Comparison of ENCODE assay signal across 21 cellular contexts in the genomic region with DNA sequence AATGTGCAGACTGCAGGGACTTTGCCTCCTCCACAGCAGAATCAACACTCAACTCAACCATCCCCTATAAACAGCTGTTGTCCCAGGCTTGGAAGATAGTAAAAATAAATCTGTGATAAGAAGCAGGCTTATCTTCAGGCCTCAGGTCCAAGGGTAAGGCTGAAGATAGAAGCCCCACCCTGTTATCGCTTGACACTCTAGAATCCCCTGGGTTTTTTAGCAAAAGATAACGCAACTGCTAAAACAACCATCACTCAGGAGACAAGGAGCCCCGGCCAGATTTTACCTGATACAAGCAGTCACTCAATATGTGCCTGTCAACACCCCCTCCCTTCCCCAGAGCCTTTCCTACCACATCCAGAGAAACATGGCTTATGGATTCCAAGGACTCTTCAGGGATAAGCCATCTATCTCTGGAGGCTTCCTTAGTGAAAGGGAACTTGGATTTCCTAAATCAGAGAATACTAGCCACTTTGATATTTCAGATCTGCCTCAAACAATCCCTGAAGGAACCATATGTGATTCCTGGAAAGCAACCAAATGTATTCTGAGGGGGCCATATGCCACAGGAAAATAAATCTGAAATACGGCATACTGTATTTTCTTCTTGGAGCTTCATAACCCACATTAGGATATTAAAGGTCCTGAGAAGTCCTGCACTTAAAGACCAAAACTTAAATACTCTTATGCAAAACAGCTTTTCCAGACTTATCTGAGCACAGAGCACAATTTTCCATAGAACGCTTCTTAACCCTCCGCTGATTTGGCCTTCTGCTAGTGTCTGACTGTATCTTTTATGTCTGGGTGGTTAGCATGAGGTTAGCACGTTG.
DNase-seq lines count a peak whose midpoint lies in the region; ATAC-seq, FAIRE-seq and TF ChIP-seq lines count a peak whose summit lies in the region.
"Had no signal": no experiment of that assay in that cellular context is flagged by ENCODE, and none has a peak within 500 bp of the region (broad histone marks: within the 10 kb centered on the region; RNA-seq: fewer than 3 reads in every experiment).

No MANE protein-coding gene starts in this region.

- DNase-seq in OCI-M1 (lab: John Stamatoyannopoulos, UW) (peak; percentile 75), cerebellar cortex (ENCODE audit: low spot score) (peak; percentile 70), small intestine (peak; percentile 31), D721Med (ENCODE audit: insufficient read length, low spot score) (no peak)
- DNase-seq: ACHN; Caco-2; CD4-positive, alpha-beta T cell; GDM1; GOT3; Kasumi-1; NCI-H1092; NCI-H1436; NCI-H2029; NCI-H526 treated with DMSO at 0.1 percent for 48 hours had no signal

- no peak for FAIRE-seq in small intestine (lab: Jason Lieb, UNC)
- no peak for FAIRE-seq in D721Med (lab: Jason Lieb, UNC)
- FAIRE-seq: GM18507 had no signal

- H3K4me1 ChIP-seq in HEK293 (ENCODE audit: control insufficient read depth, insufficient read depth, low read length) (no peaks in the 10 kb centered on the region), small intestine (ENCODE audit: control insufficient read depth in 2 of 2, insufficient read depth in 1 of 2, low read depth in 1 of 2, low read length in 1 of 2) (no peaks in the 10 kb centered on the region)
- H3K4me1 ChIP-seq: BLaER1 had no signal

- H3K4me3 ChIP-seq in HEK293 (ENCODE audit: low read depth, low read length) (no peak overlapping the region), small intestine (ENCODE audit: low read depth in 1 of 2, low read length in 2 of 2) (no peak overlapping the region)
- H3K4me3 ChIP-seq: BLaER1 had no signal

- 54 to 76% (median 64%) methylated on average over 7 of the region's 7 CpGs for WGBS in small intestine, 3 donors

- no peaks in the 10 kb centered on the region for H3K27me3 ChIP-seq in small intestine (ENCODE audit: control insufficient read depth in 2 of 2, insufficient read depth in 2 of 2, low read length in 2 of 2)
- H3K27me3 ChIP-seq: BLaER1 had no signal

- no peaks in the 10 kb centered on the region for H3K36me3 ChIP-seq in HEK293 (ENCODE audit: control insufficient read depth in 2 of 2, insufficient read depth in 1 of 2, low read length in 2 of 2)
- H3K36me3 ChIP-seq in small intestine (ENCODE audit: control insufficient read depth in 2 of 2, insufficient read depth in 2 of 2, low read length in 2 of 2) = no peaks in the 10 kb centered on the region
- H3K36me3 ChIP-seq: BLaER1 had no signal

- POLR2A ChIA-PET in HEK293 (lab: Yijun Ruan, JAX) = no interaction called here

- TF ChIP-seq CTCF in HEK293 (tag by site-specific recombination; IDR thresholded peaks at IDR 0.05) (no peak), D721Med (IDR thresholded peaks at IDR 0.05; ENCODE audit: insufficient read depth, missing control alignments) (no peak)

- CTCF ChIA-PET in HEK293 (lab: Yijun Ruan, JAX) = no interaction called here

- H3K27ac ChIP-seq in HEK293 (ENCODE audit: extremely low read depth, low read depth, low read length) (no peak overlapping the region), small intestine (ENCODE audit: low read depth in 1 of 2, low read length in 1 of 2) (no peak overlapping the region)
- H3K27ac ChIP-seq: BLaER1 had no signal

- ATAC-seq in GM18858 (IDR thresholded peaks at IDR 0.05; ENCODE audit: unreplicated experiment) = no peak
- no peak for ATAC-seq in HG02870 (IDR thresholded peaks at IDR 0.05; ENCODE audit: unreplicated experiment)
- ATAC-seq: HCT116, Right ventricle myocardium inferior had no signal

- H3K9me3 ChIP-seq in HEK293 (ENCODE audit: control insufficient read depth, insufficient read depth, low read depth, low read length) = no peaks in the 10 kb centered on the region
- H3K9me3 ChIP-seq in small intestine (ENCODE audit: control insufficient read depth, low read depth) = no peaks in the 10 kb centered on the region
- H3K9me3 ChIP-seq: BLaER1, Caco-2 had no signal

TF ChIP-seq in HEK293, 187 proteins besides CTCF, POLR2A, EP300 and RAD21:
- peak; percentile 75 for TF ChIP-seq ZNF239 (tag by site-specific recombination; IDR thresholded peaks at IDR 0.05)
- TF ChIP-seq, protein P1, sequence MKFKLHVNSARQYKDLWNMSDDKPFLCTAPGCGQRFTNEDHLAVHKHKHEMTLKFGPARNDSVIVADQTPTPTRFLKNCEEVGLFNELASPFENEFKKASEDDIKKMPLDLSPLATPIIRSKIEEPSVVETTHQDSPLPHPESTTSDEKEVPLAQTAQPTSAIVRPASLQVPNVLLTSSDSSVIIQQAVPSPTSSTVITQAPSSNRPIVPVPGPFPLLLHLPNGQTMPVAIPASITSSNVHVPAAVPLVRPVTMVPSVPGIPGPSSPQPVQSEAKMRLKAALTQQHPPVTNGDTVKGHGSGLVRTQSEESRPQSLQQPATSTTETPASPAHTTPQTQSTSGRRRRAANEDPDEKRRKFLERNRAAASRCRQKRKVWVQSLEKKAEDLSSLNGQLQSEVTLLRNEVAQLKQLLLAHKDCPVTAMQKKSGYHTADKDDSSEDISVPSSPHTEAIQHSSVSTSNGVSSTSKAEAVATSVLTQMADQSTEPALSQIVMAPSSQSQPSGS (tag by site-specific recombination; IDR thresholded peaks at IDR 0.05; ENCODE audit: low read depth) = no peak
TF ChIP-seq in HEK293: peak in this region for 1.
